ENCODE assay signal across 6 cellular contexts in the genomic region with DNA sequence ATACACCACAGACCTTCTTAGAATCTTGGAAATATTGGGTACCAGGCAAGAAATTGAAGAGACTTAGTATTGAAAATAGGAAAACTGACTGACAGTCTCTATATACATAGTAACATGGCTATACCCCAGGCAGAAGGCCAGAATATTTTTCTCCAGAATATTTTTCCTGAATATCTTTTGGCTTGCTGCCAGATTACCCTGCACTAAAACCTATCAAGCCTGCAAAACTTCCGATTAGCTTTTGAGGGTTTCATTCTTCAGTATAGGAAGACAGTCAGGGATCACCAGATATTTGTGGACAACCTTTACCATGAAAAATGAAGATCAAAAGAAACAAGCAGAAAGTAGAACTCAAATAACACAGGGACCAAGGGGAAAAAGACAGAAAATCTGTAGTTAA.
"Had no signal": no experiment of that assay in that cellular context is flagged by ENCODE, and none has a peak within 500 bp of the region (broad histone marks: within the 10 kb centered on the region; RNA-seq: fewer than 3 reads in every experiment).

No MANE protein-coding gene starts in this region.

- H2AFZ ChIP-seq: GM23338 had no signal

- DNase-seq: H9, HCEC 1CT had no signal

- ATAC-seq: GM23338 had no signal

- H3K4me2 ChIP-seq: GM23338 had no signal

- FAIRE-seq: H1, H54, HTR-8/SVneo had no signal

- H3K4me3 ChIP-seq: GM23338 had no signal
